9 cellular contexts compared by ENCODE assay signal in the genomic region with DNA sequence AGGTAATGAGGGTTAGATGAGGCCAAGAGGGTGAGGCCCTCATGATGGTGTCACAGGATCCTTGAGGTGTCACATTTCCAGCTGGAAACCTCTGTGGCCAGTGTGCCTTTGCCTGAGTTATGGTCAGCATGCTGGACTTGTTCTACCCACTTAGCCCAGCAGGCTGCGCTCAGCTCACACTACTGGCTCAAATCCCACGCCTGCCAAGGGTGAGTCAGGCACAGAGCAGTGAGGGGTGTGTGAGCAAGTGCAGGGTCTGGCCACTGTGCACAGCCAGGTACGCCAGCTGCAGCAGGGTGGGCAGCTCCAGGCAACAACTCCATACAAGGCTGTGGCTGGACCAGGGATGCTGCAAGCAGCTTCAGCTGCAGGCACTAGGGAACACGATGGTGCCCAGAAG.
DNase-seq lines count a peak whose midpoint lies in the region; ATAC-seq and TF ChIP-seq lines count a peak whose summit lies in the region.
"Had no signal": no experiment of that assay in that cellular context is flagged by ENCODE, and none has a peak within 500 bp of the region (broad histone marks: within the 10 kb centered on the region; RNA-seq: fewer than 3 reads in every experiment).

No MANE protein-coding gene starts in this region.

- no peak for TF ChIP-seq RAD21 in neural cell (conservative IDR thresholded peaks at IDR 0.05)

- no peak for TF ChIP-seq EP300 in neural cell (conservative IDR thresholded peaks at IDR 0.05; ENCODE audit: poor library complexity, severe bottlenecking)

- no peaks in the 10 kb centered on the region for H4K20me1 ChIP-seq in neural cell (ENCODE audit: insufficient read depth)

- no peaks in the 10 kb centered on the region for H3K4me1 ChIP-seq in psoas muscle

- H3K27ac ChIP-seq in dorsolateral prefrontal cortex (no peak overlapping the region), neural cell (ENCODE audit: low read length) (no peak overlapping the region), psoas muscle (no peak overlapping the region)

- H3K9ac ChIP-seq in neural cell (ENCODE audit: low read length), result no peak overlapping the region

- H3K9me3 ChIP-seq in neural cell (ENCODE audit: low read length) (no peaks in the 10 kb centered on the region), psoas muscle (no peaks in the 10 kb centered on the region)

- H3K4me3 ChIP-seq in GM12875 (ENCODE audit: low read depth, low read length) (no peak overlapping the region), dorsolateral prefrontal cortex (peak overlapping the region in 1 of 59 donors; percentile 26), neural cell (ENCODE audit: low read length) (no peak overlapping the region), psoas muscle (no peak overlapping the region)

- no peak overlapping the region for H2AFZ ChIP-seq in neural cell (ENCODE audit: low read depth, low read length)

- H3K79me2 ChIP-seq in neural cell (replicated peaks; ENCODE audit: insufficient read depth, low read length), result no peaks in the 10 kb centered on the region

- H3K36me3 ChIP-seq in neural cell (ENCODE audit: insufficient read depth, low read length) (no peaks in the 10 kb centered on the region), psoas muscle (ENCODE audit: insufficient read depth in 1 of 2, low read depth in 1 of 2) (no peaks in the 10 kb centered on the region)

- DNase-seq in HT1080 (ENCODE audit: low read depth) (peak; percentile 64), dorsolateral prefrontal cortex (peak in 9 of 10 donors; percentile 5 to 71 (median 53)), T1000 (lab: John Stamatoyannopoulos, UW) (no peak), psoas muscle (no peak)
- DNase-seq: IMR-90 had no signal

- peak; percentile 54; the same call in 1 of the 2 replicates for TF ChIP-seq CTCF in GM12875 (IDR thresholded peaks at IDR 0.05; ENCODE audit: borderline replicate concordance, insufficient read depth, low read depth, low read length)
- peak in 53 of 56 donors; percentile 22 to 77 (median 54) for TF ChIP-seq CTCF in dorsolateral prefrontal cortex (IDR thresholded peaks at IDR 0.05 in 54 of 56, conservative IDR thresholded peaks at IDR 0.05 in 2 of 56; ENCODE audit: low read depth in 1 of 56, partially characterized antibody in 56 of 56)
- TF ChIP-seq CTCF in neural cell (IDR thresholded peaks at IDR 0.05; ENCODE audit: poor library complexity, severe bottlenecking), result peak; percentile 27
- TF ChIP-seq CTCF in psoas muscle (IDR thresholded peaks at IDR 0.05), result no peak

- intact Hi-C loops in dorsolateral prefrontal cortex (cut with DNase I), result loop anchor here (2.0 to 5.0 kb wide), 3 partner anchors 371 to 631 kb away; no protein-coding TSS in a partner anchor
- intact Hi-C loops in psoas muscle (cut with DNase I), result no loop called here

- 57 to 69% (median 60%) methylated on average over 4 of the region's 4 CpGs for WGBS in psoas muscle, 3 donors

- no peak overlapping the region for H3K4me2 ChIP-seq in neural cell (ENCODE audit: low read length)

- ATAC-seq in GM19328 (IDR thresholded peaks at IDR 0.05; ENCODE audit: unreplicated experiment), result no peak
- no peak for ATAC-seq in HG02763 (IDR thresholded peaks at IDR 0.05; ENCODE audit: unreplicated experiment)
- no peak for ATAC-seq in psoas muscle

- no peaks in the 10 kb centered on the region for H3K9me2 ChIP-seq in neural cell (ENCODE audit: insufficient read depth, low read length)

- no peaks in the 10 kb centered on the region for H3F3A ChIP-seq in neural cell (ENCODE audit: insufficient read depth, low read length, poor library complexity, severe bottlenecking)

- H3K27me3 ChIP-seq in dorsolateral prefrontal cortex (no peaks in the 10 kb centered on the region), neural cell (ENCODE audit: insufficient read depth, low read depth, low read length) (no peaks in the 10 kb centered on the region), psoas muscle (ENCODE audit: insufficient read depth in 3 of 3, low read length in 2 of 3) (no peaks in the 10 kb centered on the region)

TF ChIP-seq in neural cell, 6 proteins besides CTCF, POLR2A, EP300 and RAD21:
- TF ChIP-seq MXI1 (conservative IDR thresholded peaks at IDR 0.05; ENCODE audit: poor library complexity, severe bottlenecking) (no peak), EZH2 (IDR thresholded peaks at IDR 0.05; ENCODE audit: borderline replicate concordance, insufficient read depth, low read length, poor library complexity, severe bottlenecking) (no peak), SMC3 (conservative IDR thresholded peaks at IDR 0.05; ENCODE audit: poor library complexity) (no peak), POLR2AphosphoS5 (IDR thresholded peaks at IDR 0.05) (no peak), TAF1 (IDR thresholded peaks at IDR 0.05; ENCODE audit: low read depth) (no peak)
- TF ChIP-seq, protein P1, sequence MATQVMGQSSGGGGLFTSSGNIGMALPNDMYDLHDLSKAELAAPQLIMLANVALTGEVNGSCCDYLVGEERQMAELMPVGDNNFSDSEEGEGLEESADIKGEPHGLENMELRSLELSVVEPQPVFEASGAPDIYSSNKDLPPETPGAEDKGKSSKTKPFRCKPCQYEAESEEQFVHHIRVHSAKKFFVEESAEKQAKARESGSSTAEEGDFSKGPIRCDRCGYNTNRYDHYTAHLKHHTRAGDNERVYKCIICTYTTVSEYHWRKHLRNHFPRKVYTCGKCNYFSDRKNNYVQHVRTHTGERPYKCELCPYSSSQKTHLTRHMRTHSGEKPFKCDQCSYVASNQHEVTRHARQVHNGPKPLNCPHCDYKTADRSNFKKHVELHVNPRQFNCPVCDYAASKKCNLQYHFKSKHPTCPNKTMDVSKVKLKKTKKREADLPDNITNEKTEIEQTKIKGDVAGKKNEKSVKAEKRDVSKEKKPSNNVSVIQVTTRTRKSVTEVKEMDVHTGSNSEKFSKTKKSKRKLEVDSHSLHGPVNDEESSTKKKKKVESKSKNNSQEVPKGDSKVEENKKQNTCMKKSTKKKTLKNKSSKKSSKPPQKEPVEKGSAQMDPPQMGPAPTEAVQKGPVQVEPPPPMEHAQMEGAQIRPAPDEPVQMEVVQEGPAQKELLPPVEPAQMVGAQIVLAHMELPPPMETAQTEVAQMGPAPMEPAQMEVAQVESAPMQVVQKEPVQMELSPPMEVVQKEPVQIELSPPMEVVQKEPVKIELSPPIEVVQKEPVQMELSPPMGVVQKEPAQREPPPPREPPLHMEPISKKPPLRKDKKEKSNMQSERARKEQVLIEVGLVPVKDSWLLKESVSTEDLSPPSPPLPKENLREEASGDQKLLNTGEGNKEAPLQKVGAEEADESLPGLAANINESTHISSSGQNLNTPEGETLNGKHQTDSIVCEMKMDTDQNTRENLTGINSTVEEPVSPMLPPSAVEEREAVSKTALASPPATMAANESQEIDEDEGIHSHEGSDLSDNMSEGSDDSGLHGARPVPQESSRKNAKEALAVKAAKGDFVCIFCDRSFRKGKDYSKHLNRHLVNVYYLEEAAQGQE (IDR thresholded peaks at IDR 0.05; ENCODE audit: borderline replicate concordance), result no peak

Comparison
In these comparisons a context has a peak if more than half of its experiments do, and no peak if none do; other contexts are left out.
1. DNase-seq: peak in HT1080 (single experiment) and dorsolateral prefrontal cortex (9 of 10); none in T1000 (single experiment) and psoas muscle (0 of 2).
2. intact Hi-C loops: an anchor here in dorsolateral prefrontal cortex (2.0 to 5.0 kb wide); none called in psoas muscle.